In the genomic region with DNA sequence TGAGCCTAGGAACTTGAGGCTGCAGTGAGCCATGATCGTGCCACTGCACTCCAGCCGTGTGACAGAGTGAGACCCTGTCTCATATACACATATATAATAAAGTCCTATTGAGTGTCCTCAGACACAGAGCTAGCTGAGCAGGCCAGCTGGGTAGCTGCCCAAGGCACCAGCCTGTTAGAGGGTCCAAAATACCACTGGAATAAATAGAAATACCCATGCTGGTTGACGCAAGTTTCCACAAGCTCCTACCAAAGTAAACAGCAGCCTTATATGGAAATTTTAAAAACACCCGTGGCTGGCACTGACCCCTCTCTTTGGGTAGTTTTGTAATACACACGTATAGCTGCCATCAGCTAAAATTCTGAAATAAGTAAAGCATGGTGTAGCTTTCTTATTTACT, we compare ENCODE assay signal across 2 cellular contexts.
TF ChIP-seq lines count a peak whose summit lies in the region.

No MANE protein-coding gene starts in this region.

TF ChIP-seq in liver, 16 proteins besides CTCF, POLR2A, EP300 and RAD21 (continued from another document):
- TF ChIP-seq, protein P1, sequence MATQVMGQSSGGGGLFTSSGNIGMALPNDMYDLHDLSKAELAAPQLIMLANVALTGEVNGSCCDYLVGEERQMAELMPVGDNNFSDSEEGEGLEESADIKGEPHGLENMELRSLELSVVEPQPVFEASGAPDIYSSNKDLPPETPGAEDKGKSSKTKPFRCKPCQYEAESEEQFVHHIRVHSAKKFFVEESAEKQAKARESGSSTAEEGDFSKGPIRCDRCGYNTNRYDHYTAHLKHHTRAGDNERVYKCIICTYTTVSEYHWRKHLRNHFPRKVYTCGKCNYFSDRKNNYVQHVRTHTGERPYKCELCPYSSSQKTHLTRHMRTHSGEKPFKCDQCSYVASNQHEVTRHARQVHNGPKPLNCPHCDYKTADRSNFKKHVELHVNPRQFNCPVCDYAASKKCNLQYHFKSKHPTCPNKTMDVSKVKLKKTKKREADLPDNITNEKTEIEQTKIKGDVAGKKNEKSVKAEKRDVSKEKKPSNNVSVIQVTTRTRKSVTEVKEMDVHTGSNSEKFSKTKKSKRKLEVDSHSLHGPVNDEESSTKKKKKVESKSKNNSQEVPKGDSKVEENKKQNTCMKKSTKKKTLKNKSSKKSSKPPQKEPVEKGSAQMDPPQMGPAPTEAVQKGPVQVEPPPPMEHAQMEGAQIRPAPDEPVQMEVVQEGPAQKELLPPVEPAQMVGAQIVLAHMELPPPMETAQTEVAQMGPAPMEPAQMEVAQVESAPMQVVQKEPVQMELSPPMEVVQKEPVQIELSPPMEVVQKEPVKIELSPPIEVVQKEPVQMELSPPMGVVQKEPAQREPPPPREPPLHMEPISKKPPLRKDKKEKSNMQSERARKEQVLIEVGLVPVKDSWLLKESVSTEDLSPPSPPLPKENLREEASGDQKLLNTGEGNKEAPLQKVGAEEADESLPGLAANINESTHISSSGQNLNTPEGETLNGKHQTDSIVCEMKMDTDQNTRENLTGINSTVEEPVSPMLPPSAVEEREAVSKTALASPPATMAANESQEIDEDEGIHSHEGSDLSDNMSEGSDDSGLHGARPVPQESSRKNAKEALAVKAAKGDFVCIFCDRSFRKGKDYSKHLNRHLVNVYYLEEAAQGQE (IDR thresholded peaks at IDR 0.05), result no peak
- TF ChIP-seq GABPA (IDR thresholded peaks at IDR 0.05 in 1 of 2, conservative IDR thresholded peaks at IDR 0.05 in 1 of 2) (no peak), RXRA (IDR thresholded peaks at IDR 0.05) (peak; percentile 21 to 37), YY1 (IDR thresholded peaks at IDR 0.05) (no peak), HNF4G (IDR thresholded peaks at IDR 0.05) (no peak), JUND (IDR thresholded peaks at IDR 0.05) (peak in 1 of 2 donors; percentile 26), EGR1 (IDR thresholded peaks at IDR 0.05; ENCODE audit: low read depth in 2 of 2) (no peak), SP1 (IDR thresholded peaks at IDR 0.05) (peak; percentile 49), HNF4A (conservative IDR thresholded peaks at IDR 0.05) (peak; percentile 48 to 61), FOXA1 (IDR thresholded peaks at IDR 0.05) (no peak)
- TF ChIP-seq, protein P2, sequence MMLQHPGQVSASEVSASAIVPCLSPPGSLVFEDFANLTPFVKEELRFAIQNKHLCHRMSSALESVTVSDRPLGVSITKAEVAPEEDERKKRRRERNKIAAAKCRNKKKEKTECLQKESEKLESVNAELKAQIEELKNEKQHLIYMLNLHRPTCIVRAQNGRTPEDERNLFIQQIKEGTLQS (IDR thresholded peaks at IDR 0.05), result no peak

TF ChIP-seq in HepG2, 621 proteins besides CTCF, POLR2A, EP300 and RAD21 (continued from another document):
- TF ChIP-seq, protein P3, sequence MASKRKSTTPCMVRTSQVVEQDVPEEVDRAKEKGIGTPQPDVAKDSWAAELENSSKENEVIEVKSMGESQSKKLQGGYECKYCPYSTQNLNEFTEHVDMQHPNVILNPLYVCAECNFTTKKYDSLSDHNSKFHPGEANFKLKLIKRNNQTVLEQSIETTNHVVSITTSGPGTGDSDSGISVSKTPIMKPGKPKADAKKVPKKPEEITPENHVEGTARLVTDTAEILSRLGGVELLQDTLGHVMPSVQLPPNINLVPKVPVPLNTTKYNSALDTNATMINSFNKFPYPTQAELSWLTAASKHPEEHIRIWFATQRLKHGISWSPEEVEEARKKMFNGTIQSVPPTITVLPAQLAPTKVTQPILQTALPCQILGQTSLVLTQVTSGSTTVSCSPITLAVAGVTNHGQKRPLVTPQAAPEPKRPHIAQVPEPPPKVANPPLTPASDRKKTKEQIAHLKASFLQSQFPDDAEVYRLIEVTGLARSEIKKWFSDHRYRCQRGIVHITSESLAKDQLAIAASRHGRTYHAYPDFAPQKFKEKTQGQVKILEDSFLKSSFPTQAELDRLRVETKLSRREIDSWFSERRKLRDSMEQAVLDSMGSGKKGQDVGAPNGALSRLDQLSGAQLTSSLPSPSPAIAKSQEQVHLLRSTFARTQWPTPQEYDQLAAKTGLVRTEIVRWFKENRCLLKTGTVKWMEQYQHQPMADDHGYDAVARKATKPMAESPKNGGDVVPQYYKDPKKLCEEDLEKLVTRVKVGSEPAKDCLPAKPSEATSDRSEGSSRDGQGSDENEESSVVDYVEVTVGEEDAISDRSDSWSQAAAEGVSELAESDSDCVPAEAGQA (IDR thresholded peaks at IDR 0.05; ENCODE audit: low read depth), result no peak
- TF ChIP-seq, protein P3 (CRISPR knock-in tag; IDR thresholded peaks at IDR 0.05; ENCODE audit: borderline replicate concordance), result no peak
- TF ChIP-seq ZNF619 (CRISPR knock-in tag; IDR thresholded peaks at IDR 0.05) (no peak), CBFB (CRISPR knock-in tag; IDR thresholded peaks at IDR 0.05) (no peak), ZNF296 (CRISPR knock-in tag; conservative IDR thresholded peaks at IDR 0.05) (no peak), ISL2 (CRISPR knock-in tag; IDR thresholded peaks at IDR 0.05) (no peak), MBNL3 (CRISPR knock-in tag; conservative IDR thresholded peaks at IDR 0.05) (no peak)
- TF ChIP-seq, protein P4, sequence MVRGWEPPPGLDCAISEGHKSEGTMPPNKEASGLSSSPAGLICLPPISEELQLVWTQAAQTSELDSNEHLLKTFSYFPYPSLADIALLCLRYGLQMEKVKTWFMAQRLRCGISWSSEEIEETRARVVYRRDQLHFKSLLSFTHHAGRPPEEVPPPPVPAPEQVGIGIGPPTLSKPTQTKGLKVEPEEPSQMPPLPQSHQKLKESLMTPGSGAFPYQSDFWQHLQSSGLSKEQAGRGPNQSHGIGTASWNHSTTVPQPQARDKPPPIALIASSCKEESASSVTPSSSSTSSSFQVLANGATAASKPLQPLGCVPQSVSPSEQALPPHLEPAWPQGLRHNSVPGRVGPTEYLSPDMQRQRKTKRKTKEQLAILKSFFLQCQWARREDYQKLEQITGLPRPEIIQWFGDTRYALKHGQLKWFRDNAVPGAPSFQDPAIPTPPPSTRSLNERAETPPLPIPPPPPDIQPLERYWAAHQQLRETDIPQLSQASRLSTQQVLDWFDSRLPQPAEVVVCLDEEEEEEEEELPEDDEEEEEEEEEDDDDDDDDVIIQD (CRISPR knock-in tag; IDR thresholded peaks at IDR 0.05; ENCODE audit: low read depth), result no peak
